8 cellular contexts compared by ENCODE assay signal in the genomic region with DNA sequence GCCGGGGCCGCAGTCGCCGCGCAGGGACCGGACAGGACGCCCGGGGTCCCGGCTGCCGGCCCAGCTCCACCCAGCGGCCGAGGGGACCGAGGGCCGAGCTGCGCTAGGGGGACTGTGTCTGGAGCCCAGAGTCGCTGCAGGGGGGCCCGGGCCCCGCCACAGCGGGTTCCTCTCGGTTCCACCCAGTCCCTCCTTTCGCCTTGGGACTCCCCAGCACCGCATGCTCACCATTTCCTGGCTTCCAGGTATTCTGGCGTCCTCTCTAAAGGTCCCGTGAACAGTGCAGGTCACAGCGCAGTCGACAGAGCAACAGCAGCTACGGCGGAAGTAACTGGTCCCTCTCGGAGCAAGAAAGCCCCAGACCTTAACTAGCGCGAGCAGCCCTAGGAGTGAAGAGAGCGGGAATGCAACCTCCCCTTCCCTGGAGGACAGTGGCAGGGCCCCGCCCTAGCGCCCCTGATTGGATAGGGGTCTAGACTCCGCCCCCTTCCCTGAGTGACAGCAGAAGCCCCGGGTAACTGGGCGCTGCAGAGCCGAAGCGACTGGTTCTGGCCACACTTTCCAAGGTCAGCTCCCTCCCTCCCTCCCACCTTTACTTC. TPM values are rescaled to one million over a fixed set of nuclear protein-coding genes. Genes with fewer than 3 reads are reported as not detected.
A peak's percentile ranks its signal among the peaks of the same experiment; 100 is the strongest.
DNase-seq lines count a peak whose midpoint lies in the region; ATAC-seq and TF ChIP-seq lines count a peak whose summit lies in the region.

Gene ZNF878 (minus strand): TSS at position 391 of the 599 bp plus-strand sequence. CDS start 160 bp downstream, at position 231.

- peaks cover 1% of the 10 kb centered on the region for H3K27me3 Mint-ChIP-seq in mesothelial cell of epicardium (ENCODE audit: low read depth)

- no peaks in the 10 kb centered on the region for H3K36me3 Mint-ChIP-seq in mesothelial cell of epicardium

- H3K4me3 ChIP-seq in epithelial cell of proximal tubule (ENCODE audit: low read depth, low read length): peak within 1 kb of the TSS; percentile 86

- H3K4me3 Mint-ChIP-seq in mesothelial cell of epicardium: peak within 1 kb of the TSS; percentile 87

- H3K9me3 Mint-ChIP-seq in mesothelial cell of epicardium: peaks cover 7% of the 10 kb centered on the region

- H3K4me1 Mint-ChIP-seq in mesothelial cell of epicardium: peaks cover 8% of the 10 kb centered on the region

- ATAC-seq in GM18868 (IDR thresholded peaks at IDR 0.05; ENCODE audit: unreplicated experiment): peak; percentile 87
- peak; percentile 91 for ATAC-seq in HG03108 (IDR thresholded peaks at IDR 0.05; ENCODE audit: unreplicated experiment)

- TF ChIP-seq CTCF in epithelial cell of proximal tubule (conservative IDR thresholded peaks at IDR 0.05; ENCODE audit: low read depth, low read length): no peak
- no peak for TF ChIP-seq CTCF in mesothelial cell of epicardium (IDR thresholded peaks at IDR 0.05; ENCODE audit: unreplicated experiment)

- DNase-seq in AG08396 (ENCODE audit: low spot score) (peak; percentile 91), NCI-H526 (lab: John Stamatoyannopoulos, UW) (peak; percentile 84 to 96), epithelial cell of proximal tubule (ENCODE audit: low read depth) (no peak), mesothelial cell of epicardium (ENCODE audit: low spot score in 2 of 2, unreplicated experiment in 2 of 2) (peak; percentile 80 to 89)
- peak in 2 of 3 experiments; percentile 31 to 49 for DNase-seq in activated CD8-positive, alpha-beta memory T cell treated with anti-CD3 and anti-CD28 coated beads for 48 hours (ENCODE audit: low read depth in 2 of 3, low spot score in 2 of 3)
- DNase-seq in stimulated activated CD8-positive, alpha-beta memory T cell treated with anti-CD3 and anti-CD28 coated beads, Interleukin-7, amount 100 ng/mL, for 24 hours (ENCODE audit: low read depth): peak; percentile 50

- H3K27ac Mint-ChIP-seq in mesothelial cell of epicardium: peak within 1 kb of the TSS; percentile 88

RNA-seq across cellular contexts. Expression of gene ZNF878, which starts in this region (rescaled TPM):
- total RNA-seq in epithelial cell of proximal tubule (0.72 TPM in 1 of 2 replicates, not detected in the other), mesothelial cell of epicardium (0.22 to 0.68 TPM (median 0.40 TPM) in 3 replicates)

Comparison
In these comparisons a context has a peak if more than half of its experiments do, and no peak if none do; other contexts are left out.
1. Peak in DNase-seq in mesothelial cell of epicardium; RNA of the gene not detected or under 1 TPM.